Comparison of ENCODE assay signal across 8 cellular contexts in genomic region chr21:38965910-38966504, GRCh38.
DNase-seq lines count a peak whose midpoint lies in the region; ATAC-seq, FAIRE-seq and TF ChIP-seq lines count a peak whose summit lies in the region.

No MANE protein-coding gene starts in this region.

- TF ChIP-seq POLR2A in HCT116 (IDR thresholded peaks at IDR 0.05; ENCODE audit: borderline replicate concordance, extremely low read depth, insufficient read depth, insufficient read length), result no peak

- no peaks in the 10 kb centered on the region for H3K27me3 ChIP-seq in HCT116 (ENCODE audit: insufficient read depth, low read length)
- no peaks in the 10 kb centered on the region for H3K27me3 ChIP-seq in heart right ventricle

- H3K4me3 Mint-ChIP-seq in chondrocyte (ENCODE audit: unreplicated experiment), result no peak overlapping the region

- BruUV-seq in HCT116 (replicated peaks; lab: Mats Ljungman, UMichigan), result no TSS peak

- WGBS in heart right ventricle, 2 donors, result 76 to 84% methylated on average over 16 of the region's 16 CpGs

- H3K9me3 Mint-ChIP-seq in chondrocyte (ENCODE audit: low read depth), result peaks cover 14% of the 10 kb centered on the region

- H3K27ac ChIP-seq in HCT116 (ENCODE audit: low read depth, low read length), result no peak overlapping the region
- H3K27ac ChIP-seq in heart right ventricle, result peak overlapping the region in 2 of 10 donors; percentile 26 to 27

- CTCF ChIA-PET in HCT116 (lab: Charles Lee), result no interaction called here

- peak; percentile 50 for ATAC-seq in HCT116
- ATAC-seq in heart right ventricle, result peak in 6 of 8 donors; percentile 27 to 74 (median 48)
- ATAC-seq in GM18909 (IDR thresholded peaks at IDR 0.05; ENCODE audit: poor library complexity, unreplicated experiment), result no peak
- ATAC-seq in HG03045 (IDR thresholded peaks at IDR 0.05; ENCODE audit: unreplicated experiment), result no peak

- no peak overlapping the region for H3K4me2 ChIP-seq in HCT116 (ENCODE audit: low read length)

- H3K27ac Mint-ChIP-seq in chondrocyte (ENCODE audit: unreplicated experiment), result no peak overlapping the region

- no peak overlapping the region for H3K4me3 ChIP-seq in HCT116 (replicated peaks in 1 of 2; ENCODE audit: low read depth in 1 of 2, low read length in 2 of 2)
- no peak overlapping the region for H3K4me3 ChIP-seq in heart right ventricle

- H3K79me2 ChIP-seq in HCT116 (ENCODE audit: insufficient read depth, low read length), result no peaks in the 10 kb centered on the region

- no peaks in the 10 kb centered on the region for H3K27me3 Mint-ChIP-seq in chondrocyte (ENCODE audit: low read depth)

- no peaks in the 10 kb centered on the region for H4K20me1 ChIP-seq in HCT116 (ENCODE audit: insufficient read depth)

- H3K4me1 Mint-ChIP-seq in chondrocyte (ENCODE audit: low read depth), result peaks cover 10% of the 10 kb centered on the region

- H3K4me1 ChIP-seq in HCT116 (ENCODE audit: control insufficient read depth in 1 of 2, insufficient read depth in 2 of 2, low read length in 2 of 2) (no peaks in the 10 kb centered on the region), heart right ventricle (peaks cover 0 to 16% (median under 1%) of the 10 kb centered on the region in 9 donors)

- H3K36me3 ChIP-seq in HCT116 (ENCODE audit: control insufficient read depth in 1 of 2, insufficient read depth in 2 of 2, low read length in 2 of 2), result no peaks in the 10 kb centered on the region
- no peaks in the 10 kb centered on the region for H3K36me3 ChIP-seq in heart right ventricle

- peaks cover 3% of the 10 kb centered on the region for H3K36me3 Mint-ChIP-seq in chondrocyte (ENCODE audit: low read depth)

- TF ChIP-seq CTCF in HCT116 (IDR thresholded peaks at IDR 0.05 in 2 of 3, conservative IDR thresholded peaks at IDR 0.05 in 1 of 3; ENCODE audit: borderline replicate concordance in 1 of 3, insufficient read depth in 1 of 3, low read depth in 2 of 3, low read length in 2 of 3) (no peak), heart right ventricle (IDR thresholded peaks at IDR 0.05) (no peak), chondrocyte (IDR thresholded peaks at IDR 0.05) (no peak)

- intact Hi-C loops in HCT116 (cut with micrococcal nuclease) (no loop called here), heart right ventricle (cut with DNase I) (no loop called here)

- POLR2A ChIA-PET in HCT116 (lab: Charles Lee), result no interaction called here

- H3K9me3 ChIP-seq in HCT116 (ENCODE audit: control insufficient read depth in 1 of 2, insufficient read depth in 1 of 2, low read depth in 1 of 2, low read length in 2 of 2) (no peaks in the 10 kb centered on the region), heart right ventricle (peaks cover 0 to 16% (median 0%) of the 10 kb centered on the region in 11 donors)

- H2AFZ ChIP-seq in HCT116 (ENCODE audit: low read depth, low read length, poor library complexity, severe bottlenecking), result no peak overlapping the region

- DNase-seq in HCT116 (ENCODE audit: low read depth, low spot score) (no peak), NCI-H510A treated with DMSO at 0.1 percent for 48 hours (lab: John Stamatoyannopoulos, UW) (peak; percentile 99), heart right ventricle (no peak), renal cortical epithelial cell (ENCODE audit: low read depth) (peak; percentile 93), GM19239 (ENCODE audit: insufficient read length, low spot score) (no peak), chondrocyte (ENCODE audit: low spot score) (no peak)

- H3K9ac ChIP-seq in HCT116 (ENCODE audit: low read length), result no peak overlapping the region

- RAD21 ChIA-PET in HCT116 (lab: Charles Lee; ENCODE audit: low non-redundant PET in 1 of 2, low total read pairs in 2 of 2, uncharacterized antibody in 2 of 2, unreplicated experiment in 2 of 2), result no interaction called here

- no peak for TF ChIP-seq RAD21 in HCT116 (IDR thresholded peaks at IDR 0.05; ENCODE audit: low read depth)

- H3K9me2 ChIP-seq in HCT116 (ENCODE audit: insufficient read depth), result no peaks in the 10 kb centered on the region

- no peak for FAIRE-seq in GM19239 (lab: Jason Lieb, UNC)

TF ChIP-seq in HCT116, 20 proteins besides CTCF, POLR2A, EP300 and RAD21:
- no peak for TF ChIP-seq CEBPB (IDR thresholded peaks at IDR 0.05; ENCODE audit: low read depth)
- TF ChIP-seq MAX (IDR thresholded peaks at IDR 0.05), result no peak
- TF ChIP-seq ZNF274 (IDR thresholded peaks at IDR 0.05; ENCODE audit: low read depth, low read length), result no peak
- no peak for TF ChIP-seq REST (IDR thresholded peaks at IDR 0.05; ENCODE audit: low read depth)
- TF ChIP-seq EZH2phosphoT487 (IDR thresholded peaks at IDR 0.05; ENCODE audit: borderline replicate concordance), result no peak
- no peak for TF ChIP-seq TCF7L2 (IDR thresholded peaks at IDR 0.05; ENCODE audit: borderline replicate concordance, extremely low read depth, insufficient read depth, insufficient read length)
- TF ChIP-seq POLR2AphosphoS5 (IDR thresholded peaks at IDR 0.05; ENCODE audit: low read depth, low read length), result no peak
- no peak for TF ChIP-seq EGR1 (IDR thresholded peaks at IDR 0.05; ENCODE audit: low read depth)
- TF ChIP-seq JUND (IDR thresholded peaks at IDR 0.05), result no peak
- TF ChIP-seq CBX3 (IDR thresholded peaks at IDR 0.05; ENCODE audit: low read depth), result no peak
- no peak for TF ChIP-seq SP1 (IDR thresholded peaks at IDR 0.05; ENCODE audit: low read depth)
- no peak for TF ChIP-seq ZBTB33 (IDR thresholded peaks at IDR 0.05; ENCODE audit: extremely low read depth, insufficient replicate concordance, low read length)
- no peak for TF ChIP-seq ZFX (IDR thresholded peaks at IDR 0.05)
- no peak for TF ChIP-seq EZH2 (IDR thresholded peaks at IDR 0.05)
- TF ChIP-seq FOSL1 (IDR thresholded peaks at IDR 0.05; ENCODE audit: low read depth), result no peak
- TF ChIP-seq SRF (IDR thresholded peaks at IDR 0.05; ENCODE audit: low read depth), result no peak
- TF ChIP-seq SIN3A (IDR thresholded peaks at IDR 0.05; ENCODE audit: low read depth), result no peak

Comparison
In these comparisons a context has a peak if more than half of its experiments do, and no peak if none do; other contexts are left out.
1. ATAC-seq: peak in HCT116 (single experiment) and heart right ventricle (6 of 8); none in GM18909 (single experiment) and HG03045 (single experiment).
2. DNase-seq: peak in NCI-H510A treated with DMSO at 0.1 percent for 48 hours (single experiment) and renal cortical epithelial cell (single experiment); none in HCT116 (single experiment), heart right ventricle (0 of 2), GM19239 (single experiment) and chondrocyte (single experiment).